In genomic region chr17:50480142-50480764, GRCh38 we compare ENCODE assay signal across 10 cellular contexts. TPM values are rescaled to one million over a fixed set of nuclear protein-coding genes. Genes with fewer than 3 reads are reported as not detected.
A peak's percentile ranks its signal among the peaks of the same experiment; 100 is the strongest.
DNase-seq lines count a peak whose midpoint lies in the region; ATAC-seq and TF ChIP-seq lines count a peak whose summit lies in the region.
"Had no signal": no experiment of that assay in that cellular context is flagged by ENCODE, and none has a peak within 500 bp of the region (broad histone marks: within the 10 kb centered on the region; RNA-seq: fewer than 3 reads in every experiment).

No MANE protein-coding gene starts in this region.

- TF ChIP-seq CTCF in MM.1S (IDR thresholded peaks at IDR 0.05; ENCODE audit: low read length) (no peak), neutrophil (IDR thresholded peaks at IDR 0.05) (no peak)

- H3K4me3 ChIP-seq in CD4-positive, alpha-beta memory T cell (ENCODE audit: low read length in 2 of 2), result no peak overlapping the region
- H3K4me3 ChIP-seq in MM.1S (ENCODE audit: low read length), result no peak overlapping the region
- H3K4me3 ChIP-seq in neutrophil (ENCODE audit: low read depth in 1 of 2, low read length in 1 of 2), result no peak overlapping the region

- peak overlapping the region; percentile 29 to 92 (median 88) for H3K4me3 Mint-ChIP-seq in CD4-positive, alpha-beta memory T cell

- peak overlapping the region; percentile 9 for H3K27ac ChIP-seq in CD4-positive, alpha-beta memory T cell (ENCODE audit: low read depth, low read length)
- H3K27ac ChIP-seq in MM.1S (ENCODE audit: low read length), result no peak overlapping the region
- H3K27ac ChIP-seq in caudate nucleus (ENCODE audit: low read depth, low read length), result peak overlapping the region; percentile 32
- peak overlapping the region; percentile 80 for H3K27ac ChIP-seq in neutrophil
- H3K27ac ChIP-seq: WERI-Rb-1 had no signal

- no peaks in the 10 kb centered on the region for H3K9me2 ChIP-seq in MM.1S (replicated peaks; ENCODE audit: insufficient read depth, low read length)

- H3K79me2 ChIP-seq in MM.1S (ENCODE audit: low read length), result peaks cover 9% of the 10 kb centered on the region

- peak overlapping the region; percentile 79; the same call in 1 of the 2 replicates for H3K4me2 ChIP-seq in MM.1S (ENCODE audit: low read depth, low read length)

- H3K27me3 Mint-ChIP-seq in CD4-positive, alpha-beta memory T cell, result peaks cover 3 to 4% of the 10 kb centered on the region in 2 donors

- peaks cover 12% of the 10 kb centered on the region for H3F3A ChIP-seq in MM.1S (ENCODE audit: insufficient read depth, low read length)

- intact Hi-C loops in CD4-positive, alpha-beta memory T cell (cut with micrococcal nuclease), result no loop called here

- H3K9me3 Mint-ChIP-seq in CD4-positive, alpha-beta memory T cell, result no peaks in the 10 kb centered on the region

- ATAC-seq in GM19324 (IDR thresholded peaks at IDR 0.05; ENCODE audit: low FRiP score, unreplicated experiment), result no peak
- ATAC-seq in GM21786 (IDR thresholded peaks at IDR 0.05; ENCODE audit: unreplicated experiment), result no peak
- ATAC-seq in HG02798 (IDR thresholded peaks at IDR 0.05; ENCODE audit: poor library complexity, unreplicated experiment), result no peak

- peaks cover 19% of the 10 kb centered on the region for H3K4me1 ChIP-seq in CD4-positive, alpha-beta memory T cell (ENCODE audit: insufficient read depth, low read length)
- H3K4me1 ChIP-seq in MM.1S (ENCODE audit: low read length) (peaks cover 9% of the 10 kb centered on the region; the same call in 1 of the 2 replicates), neutrophil (ENCODE audit: control insufficient read depth in 1 of 2, insufficient read depth in 1 of 2, low read depth in 1 of 2, low read length in 1 of 2) (peaks cover 45 to 49% of the 10 kb centered on the region in 2 experiments)

- H3K36me3 Mint-ChIP-seq in CD4-positive, alpha-beta memory T cell, result peaks cover 0 to 37% of the 10 kb centered on the region in 2 donors

- H3K4me1 Mint-ChIP-seq in CD4-positive, alpha-beta memory T cell, result peaks cover 15 to 30% (median 22%) of the 10 kb centered on the region in 4 donors

- H2AFZ ChIP-seq in MM.1S (ENCODE audit: low read length), result no peak overlapping the region

- H3K27me3 ChIP-seq in CD4-positive, alpha-beta memory T cell (ENCODE audit: insufficient read depth, low read length), result no peaks in the 10 kb centered on the region
- H3K27me3 ChIP-seq in MM.1S (replicated peaks; ENCODE audit: insufficient read depth, low read length), result no peaks in the 10 kb centered on the region
- peaks cover 13% of the 10 kb centered on the region for H3K27me3 ChIP-seq in neutrophil

- no peaks in the 10 kb centered on the region for H3K9me3 ChIP-seq in CD4-positive, alpha-beta memory T cell (ENCODE audit: control insufficient read depth in 1 of 2, low read length in 2 of 2)
- H3K9me3 ChIP-seq in MM.1S (replicated peaks; ENCODE audit: insufficient read depth, low read length) (no peaks in the 10 kb centered on the region), neutrophil (no peaks in the 10 kb centered on the region)

- peak overlapping the region in 4 of 7 donors; percentile 35 to 89 (median 52) for H3K27ac Mint-ChIP-seq in CD4-positive, alpha-beta memory T cell

- DNase-seq in CD4-positive, alpha-beta memory T cell, result no peak
- DNase-seq in MM.1S (no peak), caudate nucleus (lab: John Stamatoyannopoulos, UW) (no peak), HuH-7.5 (ENCODE audit: low spot score) (no peak)
- DNase-seq: hippocampal formation had no signal

- CTCF ChIA-PET in CD4-positive, alpha-beta memory T cell (lab: Charles Lee; ENCODE audit: partially characterized antibody), result interaction anchor here (1.1 to 2.4 kb wide), 6 partner anchors 25 to 146 kb away, joined by 5 to 30 read pairs (median 6); partner anchors contain the start of gene LRRC59

- no peak overlapping the region for H3K9ac ChIP-seq in MM.1S (ENCODE audit: low read length)

- peaks cover 25% of the 10 kb centered on the region for H3K36me3 ChIP-seq in CD4-positive, alpha-beta memory T cell (ENCODE audit: insufficient read depth, low read length)
- H3K36me3 ChIP-seq in MM.1S (replicated peaks; ENCODE audit: insufficient read depth, low read length) (no peaks in the 10 kb centered on the region; the same call in 1 of the 2 replicates), neutrophil (peaks cover 17% of the 10 kb centered on the region)

- H4K20me1 ChIP-seq in MM.1S (ENCODE audit: insufficient read depth, low read length), result no peaks in the 10 kb centered on the region

- POLR2A ChIA-PET in CD4-positive, alpha-beta memory T cell (lab: Charles Lee; ENCODE audit: partially characterized antibody), result interaction anchor here (1.0 to 2.0 kb wide), 5 partner anchors 24 to 239 kb away, joined by 4 to 21 read pairs (median 6); partner anchors contain the start of genes LRRC59 and LUC7L3

RNA-seq across cellular contexts. Expression of gene RSAD1, which starts 1.6 kb away (rescaled TPM):
- 10 to 100 TPM; 81.1 to 86.0 TPM for total RNA-seq in CD4-positive, alpha-beta memory T cell
- 10 to 100 TPM; 58.3 to 72.8 TPM for polyA plus RNA-seq in CD4-positive, alpha-beta memory T cell

RNA-seq across cellular contexts. Expression of gene CHAD, which starts 11.6 kb away (rescaled TPM):
- not detected for total RNA-seq in CD4-positive, alpha-beta memory T cell
- polyA plus RNA-seq in CD4-positive, alpha-beta memory T cell, result under 1 TPM in 1 of 2 donors, not detected in 1; 0.64 TPM

RNA-seq across cellular contexts. Expression of gene MYCBPAP, which starts 28.0 kb away (rescaled TPM):
- total RNA-seq in CD4-positive, alpha-beta memory T cell, result 1 to 10 TPM; 5.3 to 6.8 TPM
- under 1 TPM in 1 of 2 donors, not detected in 1; 0.24 TPM for polyA plus RNA-seq in CD4-positive, alpha-beta memory T cell

RNA-seq across cellular contexts. Expression of gene EPN3, which starts 52.3 kb away (rescaled TPM):
- not detected for total RNA-seq in CD4-positive, alpha-beta memory T cell
- polyA plus RNA-seq in CD4-positive, alpha-beta memory T cell, result not detected

RNA-seq across cellular contexts. Expression of gene ACSF2, which starts 54.2 kb away (rescaled TPM):
- total RNA-seq in CD4-positive, alpha-beta memory T cell, result 10 to 100 TPM; 20.8 to 24.8 TPM
- polyA plus RNA-seq in CD4-positive, alpha-beta memory T cell, result 1 to 10 TPM; 1.7 to 2.4 TPM
